In genomic region chr15:70921297-70921696, GRCh38 we compare ENCODE assay signal across 1 cellular context.
A peak's percentile ranks its signal among the peaks of the same experiment; 100 is the strongest.
TF ChIP-seq lines count a peak whose summit lies in the region.

No MANE protein-coding gene starts in this region.

TF ChIP-seq in GM12878, 131 proteins besides CTCF, POLR2A, EP300 and RAD21:
- no peak for TF ChIP-seq STAT3 (IDR thresholded peaks at IDR 0.05; ENCODE audit: low read depth, low read length)
- 0 out of 2 replicates have a peak, but pooled peaks have one; percentile 36 for TF ChIP-seq MEF2A (IDR thresholded peaks at IDR 0.05; ENCODE audit: insufficient read depth, low read depth, low read length)
